In genomic region chr4:102501635-102502382, GRCh38 we compare ENCODE assay signal across 1 cellular context.
TF ChIP-seq lines count a peak whose summit lies in the region.

No MANE protein-coding gene starts in this region.

TF ChIP-seq in GM12878, 131 proteins besides CTCF, POLR2A, EP300 and RAD21 (continued from another document):
- TF ChIP-seq MXI1 (IDR thresholded peaks at IDR 0.05; ENCODE audit: low read depth, low read length) (peak; percentile 78; the same call in 1 of the 2 replicates), EED (IDR thresholded peaks at IDR 0.05; ENCODE audit: low read depth) (no peak; the same call in none of the 2 replicates), CHD4 (IDR thresholded peaks at IDR 0.05) (no peak), IKZF2 (IDR thresholded peaks at IDR 0.05) (peak; percentile 77 to 80; a peak in 3 of 4 replicates), HDAC6 (IDR thresholded peaks at IDR 0.05; ENCODE audit: unreplicated experiment) (no peak), HSF1 (IDR thresholded peaks at IDR 0.05; ENCODE audit: low read depth, low read length) (no peak), CREM (IDR thresholded peaks at IDR 0.05; ENCODE audit: low read depth) (no peak)
